Comparison of ENCODE assay signal across 8 cellular contexts in genomic region chr7:100801833-100802568, GRCh38. TPM values are rescaled to one million over a fixed set of nuclear protein-coding genes. Genes with fewer than 3 reads are reported as not detected.
DNase-seq lines count a peak whose midpoint lies in the region; ATAC-seq and TF ChIP-seq lines count a peak whose summit lies in the region.

No MANE protein-coding gene starts in this region.

- ATAC-seq in HG03521 (IDR thresholded peaks at IDR 0.05; ENCODE audit: unreplicated experiment), result no peak
- no peak for ATAC-seq in HG03159 (IDR thresholded peaks at IDR 0.05; ENCODE audit: unreplicated experiment)

- no peaks in the 10 kb centered on the region for H3K36me3 ChIP-seq in BE2C

- H3K4me3 ChIP-seq in BE2C (ENCODE audit: low read depth, low read length) (no peak overlapping the region), astrocyte of the spinal cord (ENCODE audit: low read depth, low read length) (no peak overlapping the region), lower leg skin (ENCODE audit: low read depth, poor library complexity, severe bottlenecking) (no peak overlapping the region)

- no peaks in the 10 kb centered on the region for H3K9me3 ChIP-seq in BE2C

- TF ChIP-seq CTCF in BE2C (IDR thresholded peaks at IDR 0.05; ENCODE audit: low read depth, low read length) (no peak), astrocyte of the spinal cord (IDR thresholded peaks at IDR 0.05; ENCODE audit: low read depth, low read length) (no peak), lower leg skin (IDR thresholded peaks at IDR 0.05) (no peak)

- WGBS in lower leg skin, 2 donors, result 30 to 31% methylated on average over 18 of the region's 18 CpGs

- TF ChIP-seq POLR2A in lower leg skin (IDR thresholded peaks at IDR 0.05), result no peak

- peaks cover 18% of the 10 kb centered on the region for H3K4me1 ChIP-seq in BE2C

- peak; percentile 91 for DNase-seq in BE2C
- DNase-seq in LoVo (ENCODE audit: low spot score), result peak; percentile 59
- DNase-seq in astrocyte of the spinal cord (ENCODE audit: low read depth, low spot score), result peak; percentile 84
- DNase-seq in lower leg skin (ENCODE audit: low spot score in 2 of 2), result peak; percentile 49 to 91
- DNase-seq in activated gamma-delta T cell (lab: John Stamatoyannopoulos, UW), result no peak
- DNase-seq in SKM-1 treated with dmso at 0.1 percent for 144 hours (lab: John Stamatoyannopoulos, UW; ENCODE audit: unreplicated experiment), result no peak

- H3K27me3 ChIP-seq in BE2C, result no peaks in the 10 kb centered on the region

- in situ Hi-C loops in astrocyte of the spinal cord (cut with HindIII; ENCODE audit: low sequenced_read_pairs), result no loop called here

- intact Hi-C loops in lower leg skin (cut with DNase I; ENCODE audit: low total_unique reads), result loop anchor here (5.0 kb wide), 1 partner anchor 50 kb away; the partner anchor contains the start of gene SLC12A9

RNA-seq across cellular contexts. Expression of gene EPHB4, which starts 25.3 kb away (rescaled TPM):
- 3.9 TPM for polyA plus RNA-seq in BE2C (2012; ENCODE audit: insufficient read depth, insufficient read length, low read depth)
- 10 to 100 TPM; 51.1 to 72.2 (median 60.9) TPM for total RNA-seq in lower leg skin

RNA-seq across cellular contexts. Expression of gene SLC12A9, which starts 50.5 kb away (rescaled TPM):
- polyA plus RNA-seq in BE2C (2012; ENCODE audit: insufficient read depth, insufficient read length, low read depth), result 60.4 TPM
- 10 to 100 TPM; 14.0 to 32.9 (median 21.8) TPM for total RNA-seq in lower leg skin

Comparison
In these comparisons a context has a peak if more than half of its experiments do, and no peak if none do; other contexts are left out.
1. DNase-seq: peak in BE2C (single experiment), LoVo (single experiment), astrocyte of the spinal cord (single experiment) and lower leg skin (2 of 2); none in activated gamma-delta T cell (single experiment) and SKM-1 treated with dmso at 0.1 percent for 144 hours (single experiment).